In the genomic region with DNA sequence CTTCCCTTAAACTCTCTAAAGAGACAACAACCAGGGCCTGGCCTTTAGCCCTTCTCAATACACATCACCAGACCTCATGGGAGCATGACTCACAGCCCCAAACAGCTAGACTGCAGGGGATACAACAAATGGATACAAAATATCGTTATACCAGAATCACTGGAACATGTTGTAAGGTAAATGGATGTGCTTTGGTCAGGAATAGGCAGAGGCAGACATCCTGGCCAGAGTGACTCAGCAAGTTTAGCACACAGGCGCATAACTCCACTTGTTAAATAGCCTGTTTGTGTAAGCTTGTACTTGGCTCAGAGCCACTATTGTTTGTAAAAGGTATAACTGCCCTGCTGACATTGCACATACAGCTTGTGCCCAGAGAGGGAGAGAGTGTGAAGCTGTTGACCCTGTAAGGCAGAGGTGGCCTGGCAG, we compare ENCODE assay signal across 13 cellular contexts. TPM values are rescaled to one million over a fixed set of nuclear protein-coding genes. Genes with fewer than 3 reads are reported as not detected.
DNase-seq lines count a peak whose midpoint lies in the region; ATAC-seq and TF ChIP-seq lines count a peak whose summit lies in the region.
"Had no signal": no experiment of that assay in that cellular context is flagged by ENCODE, and none has a peak within 500 bp of the region (broad histone marks: within the 10 kb centered on the region; RNA-seq: fewer than 3 reads in every experiment).

No MANE protein-coding gene starts in this region.

- no peak for ATAC-seq in HG02885 (IDR thresholded peaks at IDR 0.05; ENCODE audit: poor library complexity, unreplicated experiment)
- ATAC-seq in right cardiac atrium = no peak

- DNase-seq in MCF 10A (ENCODE audit: unreplicated experiment) = peak; percentile 69
- no peak for DNase-seq in breast epithelium (ENCODE audit: low spot score in 2 of 2)
- DNase-seq in SJSA1 (ENCODE audit: low read depth in 1 of 2, low spot score in 2 of 2) = peak in 1 of 2 experiments; percentile 47
- DNase-seq in fibroblast of peridontal ligament (ENCODE audit: extremely low read depth) = peak; percentile 63
- peak; percentile 53 for DNase-seq in testis
- DNase-seq in NCI-H510A treated with DMSO at 0.1 percent for 48 hours (lab: John Stamatoyannopoulos, UW) = no peak
- DNase-seq in right cardiac atrium = no peak
- DNase-seq: spleen had no signal

- TF ChIP-seq CTCF in MCF 10A (IDR thresholded peaks at IDR 0.05; ENCODE audit: unreplicated experiment) (no peak), breast epithelium (IDR thresholded peaks at IDR 0.05) (no peak), testis (IDR thresholded peaks at IDR 0.05) (no peak)

- H3K4me1 ChIP-seq in breast epithelium = no peaks in the 10 kb centered on the region
- H3K4me1 ChIP-seq in SJSA1 (replicated peaks) = peaks cover 9% of the 10 kb centered on the region
- no peaks in the 10 kb centered on the region for H3K4me1 ChIP-seq in testis
- no peaks in the 10 kb centered on the region for H3K4me1 ChIP-seq in right cardiac atrium (ENCODE audit: control insufficient read depth, insufficient read depth, low read length)
- H3K4me1 ChIP-seq: spleen had no signal

- H3K27me3 ChIP-seq in breast epithelium (no peaks in the 10 kb centered on the region), SJSA1 (replicated peaks) (no peaks in the 10 kb centered on the region), testis (no peaks in the 10 kb centered on the region), right cardiac atrium (ENCODE audit: control insufficient read depth, insufficient read depth) (no peaks in the 10 kb centered on the region)
- H3K27me3 ChIP-seq: cardiac muscle cell, spleen, suprapubic skin had no signal

- intact Hi-C loops in MCF 10A (cut with micrococcal nuclease) = no loop called here
- intact Hi-C loops in breast epithelium (cut with DNase I; ENCODE audit: low total_unique reads) = no loop called here
- intact Hi-C loops in testis (cut with DNase I; ENCODE audit: low total_unique reads) = no loop called here
- intact Hi-C loops in right cardiac atrium (cut with DNase I) = no loop called here

- no peak for TF ChIP-seq POLR2A in breast epithelium (IDR thresholded peaks at IDR 0.05)
- TF ChIP-seq POLR2A in testis (IDR thresholded peaks at IDR 0.05) = no peak

- peak overlapping the region; percentile 79 for H3K27ac Mint-ChIP-seq in MCF 10A (ENCODE audit: low read depth, unreplicated experiment)

- H3K4me1 Mint-ChIP-seq in MCF 10A (ENCODE audit: insufficient read depth, unreplicated experiment) = peaks cover 6% of the 10 kb centered on the region

- H3K4me3 Mint-ChIP-seq in MCF 10A (ENCODE audit: unreplicated experiment) = no peak overlapping the region

- POLR2A ChIA-PET in MCF 10A (lab: Yijun Ruan, JAX) = no interaction called here

- H3K27me3 Mint-ChIP-seq in MCF 10A (ENCODE audit: insufficient read depth, unreplicated experiment) = no peaks in the 10 kb centered on the region

- H3K9me3 ChIP-seq in breast epithelium (no peaks in the 10 kb centered on the region), SJSA1 (replicated peaks) (no peaks in the 10 kb centered on the region), testis (no peaks in the 10 kb centered on the region), right cardiac atrium (ENCODE audit: control insufficient read depth, low read length) (no peaks in the 10 kb centered on the region)
- H3K9me3 ChIP-seq: suprapubic skin had no signal

- H3K36me3 Mint-ChIP-seq in MCF 10A (ENCODE audit: insufficient read depth, unreplicated experiment) = peaks cover 16% of the 10 kb centered on the region

- BruUV-seq in MCF 10A (replicated peaks; lab: Mats Ljungman, UMichigan) = no TSS peak

- no peaks in the 10 kb centered on the region for H3K36me3 ChIP-seq in breast epithelium
- peaks cover 12% of the 10 kb centered on the region; the same call in 1 of the 2 replicates for H3K36me3 ChIP-seq in SJSA1
- no peaks in the 10 kb centered on the region for H3K36me3 ChIP-seq in testis (ENCODE audit: low read depth, missing control alignments)
- H3K36me3 ChIP-seq: cardiac muscle cell had no signal

- no peak overlapping the region for H3K27ac ChIP-seq in breast epithelium
- H3K27ac ChIP-seq in SJSA1 = peak overlapping the region; percentile 56
- H3K27ac ChIP-seq in testis = no peak overlapping the region
- H3K27ac ChIP-seq in right cardiac atrium (ENCODE audit: low read length) = no peak overlapping the region
- H3K27ac ChIP-seq: cardiac muscle cell, KMS-11, spleen, suprapubic skin had no signal

- H3K9me3 Mint-ChIP-seq in MCF 10A (ENCODE audit: unreplicated experiment) = no peaks in the 10 kb centered on the region

- CTCF ChIA-PET in MCF 10A (lab: Yijun Ruan, JAX) = interaction anchor here (1.1 to 2.6 kb wide), 3 partner anchors 11 to 52 kb away, joined by 3 to 24 read pairs (median 3); no protein-coding TSS in a partner anchor

- WGBS in testis, 2 donors = 55 to 59% methylated on average over 2 of the region's 2 CpGs
- WGBS in right cardiac atrium = 70% methylated on average over 2 of the region's 2 CpGs

- H3K4me3 ChIP-seq in breast epithelium = no peak overlapping the region
- no peak overlapping the region for H3K4me3 ChIP-seq in SJSA1
- H3K4me3 ChIP-seq in testis = no peak overlapping the region
- no peak overlapping the region for H3K4me3 ChIP-seq in right cardiac atrium (ENCODE audit: low read length)
- H3K4me3 ChIP-seq: cardiac muscle cell, spleen, suprapubic skin had no signal

RNA-seq across cellular contexts. Expression of a gene that starts 18.3 kb away (rescaled TPM):
- total RNA-seq in MCF 10A (2022) (62.4 and 70.0 TPM in 2 replicates), breast epithelium (10 to 100 TPM; 34.1 to 81.5 (median 80.6) TPM), testis (100 to 1,000 TPM in 1 of 2 donors, 10 to 100 TPM in 1; 88.6 to 127 TPM), right cardiac atrium (10 to 100 TPM; 27.5 to 32.8 (median 30.4) TPM)
- 83.3 and 97.7 TPM in 2 replicates for total RNA-seq in SJSA1 (2014; rRNA removed; shearing (Covaris generic))
- polyA plus RNA-seq in testis (ENCODE audit: insufficient read depth, low read depth, low replicate concordance) (94.0 TPM), right cardiac atrium (32.6 TPM)

RNA-seq across cellular contexts. Expression of a gene that starts 46.7 kb away (rescaled TPM):
- total RNA-seq in MCF 10A (2022) (not detected in 2 replicates), breast epithelium (not detected), testis (under 1 TPM; 0.08 to 0.12 TPM), right cardiac atrium (not detected)
- not detected in 2 replicates for total RNA-seq in SJSA1 (2014; rRNA removed; shearing (Covaris generic))
- polyA plus RNA-seq in testis (ENCODE audit: insufficient read depth, low read depth, low replicate concordance) (0.12 TPM), right cardiac atrium (0.02 TPM)
- total RNA-seq: cardiac muscle cell, spleen, suprapubic skin had no signal
- polyA plus RNA-seq: BJ, cardiac muscle cell, spleen had no signal

Comparison
In these comparisons a context has a peak if more than half of its experiments do, and no peak if none do; other contexts are left out.
1. DNase-seq: peak in MCF 10A (single experiment), fibroblast of peridontal ligament (single experiment) and testis (single experiment); none in breast epithelium (0 of 2), NCI-H510A treated with DMSO at 0.1 percent for 48 hours (single experiment) and right cardiac atrium (0 of 3).